In genomic region chr18:48409591-48410094, GRCh38 we compare ENCODE assay signal across 8 cellular contexts. TPM values are rescaled to one million over a fixed set of nuclear protein-coding genes. Genes with fewer than 3 reads are reported as not detected.
DNase-seq lines count a peak whose midpoint lies in the region; ATAC-seq and TF ChIP-seq lines count a peak whose summit lies in the region.

No MANE protein-coding gene starts in this region.

- 0% methylated on average over 15 to 31 of the region's 55 CpGs for whole genome bisulfite sequencing in esophagus squamous epithelium, 2 donors

- H3K4me1 Mint-ChIP-seq in natural killer cell = peaks cover 0 to 8% of the 10 kb centered on the region in 2 donors

- TF ChIP-seq CTCF in GM10248 (IDR thresholded peaks at IDR 0.05; ENCODE audit: control extremely low read depth, extremely low read depth, low read depth, missing control alignments) (no peak), WI38 (IDR thresholded peaks at IDR 0.05; ENCODE audit: low read depth, low read length) (no peak), esophagus squamous epithelium (IDR thresholded peaks at IDR 0.05) (peak in 1 of 6 experiments; percentile 9), natural killer cell (IDR thresholded peaks at IDR 0.05) (no peak)

- H3K27me3 ChIP-seq in esophagus squamous epithelium = peaks cover 0 to 32% (median 0%) of the 10 kb centered on the region in 4 donors

- peak overlapping the region; percentile 86 to 94 (median 90) for H3K27ac ChIP-seq in esophagus squamous epithelium

- no peaks in the 10 kb centered on the region for H3K36me3 ChIP-seq in esophagus squamous epithelium

- POLR2A ChIA-PET in GM10248 (lab: Yijun Ruan, JAX) = no interaction called here

- DNase-seq in GM10248 (ENCODE audit: extremely low spot score) (peak; percentile 30), esophagus squamous epithelium (lab: John Stamatoyannopoulos, UW) (no peak), natural killer cell (no peak), KG1 (lab: John Stamatoyannopoulos, UW) (no peak), NCI-H2029 (lab: John Stamatoyannopoulos, UW) (no peak)

- CTCF ChIA-PET in GM10248 (lab: Yijun Ruan, JAX) = no interaction called here

- H3K36me3 Mint-ChIP-seq in natural killer cell = no peaks in the 10 kb centered on the region

- H3K27me3 Mint-ChIP-seq in natural killer cell (ENCODE audit: low read depth in 2 of 2) = peaks cover 66% of the 10 kb centered on the region in 2 donors

- no peak overlapping the region for H3K27ac Mint-ChIP-seq in natural killer cell

- no peaks in the 10 kb centered on the region for H3K9me3 Mint-ChIP-seq in natural killer cell

- no peaks in the 10 kb centered on the region for H3K9me3 ChIP-seq in esophagus squamous epithelium

- H3K4me3 ChIP-seq in WI38 (ENCODE audit: low read depth, low read length) (peak overlapping the region; percentile 74), esophagus squamous epithelium (peak overlapping the region; percentile 72 to 86 (median 74))

- intact Hi-C loops in esophagus squamous epithelium (cut with DNase I) (no loop called here), natural killer cell (cut with micrococcal nuclease) (no loop called here)

- peak overlapping the region; percentile 62 for H3K4me3 Mint-ChIP-seq in natural killer cell

- TF ChIP-seq POLR2A in esophagus squamous epithelium (IDR thresholded peaks at IDR 0.05) = no peak

- ATAC-seq in HG03108 (IDR thresholded peaks at IDR 0.05; ENCODE audit: unreplicated experiment) = peak; percentile 15
- peak in 1 of 3 donors; percentile 9 for ATAC-seq in natural killer cell
- ATAC-seq in GM21825 (IDR thresholded peaks at IDR 0.05; ENCODE audit: unreplicated experiment) = no peak

- H3K4me1 ChIP-seq in esophagus squamous epithelium = peaks cover 21 to 49% (median 33%) of the 10 kb centered on the region in 3 donors

RNA-seq across cellular contexts. Expression of gene ZBTB7C, which starts 0.5 kb away (rescaled TPM):
- total RNA-seq in esophagus squamous epithelium = 10 to 100 TPM; 38.2 to 92.3 (median 52.4) TPM
- total RNA-seq in natural killer cell = under 1 TPM in 1 of 3 donors, not detected in 2; 0.07 TPM

Comparison
In these comparisons a context has a peak if more than half of its experiments do, and no peak if none do; other contexts are left out.
1. RNA of gene ZBTB7C, which starts 0.5 kb away (total RNA-seq): 38.2 to 92.3 TPM in esophagus squamous epithelium; 0.07 TPM in natural killer cell; every median in the first group is over 10 times any median in the second.